8 cellular contexts compared by ENCODE assay signal in genomic region chr2:176088048-176088936, GRCh38. TPM values are rescaled to one million over a fixed set of nuclear protein-coding genes. Genes with fewer than 3 reads are reported as not detected.
DNase-seq lines count a peak whose midpoint lies in the region; ATAC-seq, FAIRE-seq and TF ChIP-seq lines count a peak whose summit lies in the region.

No MANE protein-coding gene starts in this region.

- WGBS in H1 (ENCODE audit: extremely low coverage in 1 of 2, insufficient coverage in 1 of 2, insufficient read length in 1 of 2, insufficient replicate concordance in 2 of 2, low coverage in 1 of 2, low lambda C conversion rate in 2 of 2, missing lambda C conversion rate in 1 of 2), 2 experiments, result 2% methylated on average over 45 of the region's 49 CpGs; no CpG with 5 or more reads in 1 of the 2 experiments

- no peak overlapping the region for H3K4ac ChIP-seq in H1 (replicated peaks; ENCODE audit: insufficient read length, low read depth, low read length)

- POLR2A ChIA-PET in H1 (lab: Charles Lee; ENCODE audit: partially characterized antibody), result interaction anchor here (1.3 kb wide), 1 partner anchor 67 kb away, joined by 3 read pairs; no protein-coding TSS in a partner anchor
- POLR2A ChIA-PET in activated CD4-positive, alpha-beta T cell treated with anti-CD3 and anti-CD28 coated beads, Interleukin-2, amount 10 ng/mL, durations not matched to agents 7 days and 5 days (lab: Charles Lee), result no interaction called here

- H3K14ac ChIP-seq in H1 (ENCODE audit: insufficient read length), result no peak overlapping the region

- H3K27ac ChIP-seq in H1 (ENCODE audit: low read depth, low read length), result no peak overlapping the region
- H3K27ac ChIP-seq in upper lobe of right lung, result no peak overlapping the region

- H4K5ac ChIP-seq in H1 (ENCODE audit: insufficient read length, low read depth, low read length), result no peak overlapping the region

- H3K9ac ChIP-seq in H1 (replicated peaks in 1 of 4; ENCODE audit: extremely low read depth in 1 of 4, low read depth in 3 of 4, low read length in 3 of 4), result no peak overlapping the region

- no peak overlapping the region for H4K91ac ChIP-seq in H1 (replicated peaks; ENCODE audit: insufficient read length, low read length)

- peak overlapping the region in 3 of 4 experiments; percentile 28 to 55 (median 34); a peak in 5 of 8 replicates for H3K4me3 ChIP-seq in H1 (ENCODE audit: extremely low read depth in 1 of 4, insufficient read depth in 2 of 4, low read depth in 3 of 4, low read length in 4 of 4)
- H3K4me3 ChIP-seq in upper lobe of right lung, result no peak overlapping the region

- H3K23me2 ChIP-seq in H1 (ENCODE audit: low read depth, low read length), result peaks cover 2% of the 10 kb centered on the region; the same call in 1 of the 2 replicates

- H2BK20ac ChIP-seq in H1 (ENCODE audit: low read length), result no peak overlapping the region

- no peak overlapping the region for H3K56ac ChIP-seq in H1 (replicated peaks; ENCODE audit: insufficient read length, low read depth, low read length)

- peak; percentile 35 to 61 for DNase-seq in NCI-H446 (lab: John Stamatoyannopoulos, UW)
- no peak for DNase-seq in NCI-H446 treated with DMSO at 0.1 percent for 48 hours (lab: John Stamatoyannopoulos, UW)
- peak; percentile 28 for DNase-seq in HPDE6-E6E7 (ENCODE audit: extremely low spot score)
- DNase-seq in RPMI8226, result peak; percentile 43
- peak in 1 of 2 experiments; percentile 80 for DNase-seq in H1 (ENCODE audit: low read depth in 1 of 2, low spot score in 2 of 2)
- peak in 1 of 2 experiments; percentile 74 for DNase-seq in mesothelial cell of epicardium (ENCODE audit: low spot score in 2 of 2, unreplicated experiment in 2 of 2)
- peak; percentile 79 for DNase-seq in upper lobe of right lung
- no peak for DNase-seq in activated CD4-positive, alpha-beta T cell treated with anti-CD3 and anti-CD28 coated beads, Interleukin-2, amount 10 ng/mL, durations not matched to agents 7 days and 5 days

- TF ChIP-seq EP300 in H1 (IDR thresholded peaks at IDR 0.05; ENCODE audit: borderline replicate concordance in 1 of 2, low read depth in 2 of 2, low read length in 2 of 2), result no peak

- peak in 2 of 3 experiments; percentile 42 to 64; a peak in 3 of 4 replicates for TF ChIP-seq CTCF in H1 (IDR thresholded peaks at IDR 0.05; ENCODE audit: control extremely low read depth in 1 of 3, insufficient read depth in 1 of 3, low read depth in 1 of 3, low read length in 3 of 3)
- TF ChIP-seq CTCF in mesothelial cell of epicardium (IDR thresholded peaks at IDR 0.05; ENCODE audit: unreplicated experiment), result peak; percentile 52
- TF ChIP-seq CTCF in upper lobe of right lung (IDR thresholded peaks at IDR 0.05), result peak; percentile 79

- no peak overlapping the region for H3K23ac ChIP-seq in H1 (ENCODE audit: insufficient read length)

- TF ChIP-seq POLR2A in H1 (IDR thresholded peaks at IDR 0.05; ENCODE audit: control extremely low read depth in 1 of 2, low read depth in 2 of 2, low read length in 2 of 2), result no peak

- H3K9me3 Mint-ChIP-seq in mesothelial cell of epicardium, result no peaks in the 10 kb centered on the region
- no peaks in the 10 kb centered on the region for H3K9me3 Mint-ChIP-seq in activated CD4-positive, alpha-beta T cell treated with anti-CD3 and anti-CD28 coated beads, Interleukin-2, amount 10 ng/mL, durations not matched to agents 7 days and 5 days

- no peak overlapping the region for H2BK120ac ChIP-seq in H1 (replicated peaks; ENCODE audit: low read depth, low read length)

- CTCF ChIA-PET in H1 (lab: Charles Lee; ENCODE audit: partially characterized antibody), result interaction anchor here (0.7 to 2.7 kb wide), 22 partner anchors 9 to 724 kb away, joined by 3 to 15 read pairs (median 3); partner anchors contain the start of gene LNPK
- CTCF ChIA-PET in activated CD4-positive, alpha-beta T cell treated with anti-CD3 and anti-CD28 coated beads, Interleukin-2, amount 10 ng/mL, durations not matched to agents 7 days and 5 days (lab: Charles Lee), result interaction anchor here (1.6 kb wide), 1 partner anchor 10 kb away, joined by 6 read pairs; no protein-coding TSS in a partner anchor

- H3K27ac Mint-ChIP-seq in mesothelial cell of epicardium, result no peak overlapping the region
- no peak overlapping the region for H3K27ac Mint-ChIP-seq in activated CD4-positive, alpha-beta T cell treated with anti-CD3 and anti-CD28 coated beads, Interleukin-2, amount 10 ng/mL, durations not matched to agents 7 days and 5 days

- H3K9me3 ChIP-seq in H1 (ENCODE audit: insufficient read depth in 2 of 2, low read depth in 1 of 2, low read length in 1 of 2) (no peaks in the 10 kb centered on the region; a peak in 1 of 4 replicates), upper lobe of right lung (no peaks in the 10 kb centered on the region)

- no peaks in the 10 kb centered on the region for H3K79me1 ChIP-seq in H1 (ENCODE audit: low read depth, low read length)

- H4K8ac ChIP-seq in H1 (ENCODE audit: extremely low read depth, insufficient read depth, low read length), result peak overlapping the region; percentile 51; the same call in 1 of the 2 replicates

- H3K36me3 Mint-ChIP-seq in mesothelial cell of epicardium, result no peaks in the 10 kb centered on the region
- H3K36me3 Mint-ChIP-seq in activated CD4-positive, alpha-beta T cell treated with anti-CD3 and anti-CD28 coated beads, Interleukin-2, amount 10 ng/mL, durations not matched to agents 7 days and 5 days (ENCODE audit: low read depth), result peaks cover 3% of the 10 kb centered on the region

- peaks cover 94% of the 10 kb centered on the region for H3K27me3 Mint-ChIP-seq in mesothelial cell of epicardium (ENCODE audit: low read depth)
- peaks cover 89% of the 10 kb centered on the region for H3K27me3 Mint-ChIP-seq in activated CD4-positive, alpha-beta T cell treated with anti-CD3 and anti-CD28 coated beads, Interleukin-2, amount 10 ng/mL, durations not matched to agents 7 days and 5 days

- H3K36me3 ChIP-seq in H1 (ENCODE audit: control insufficient read depth in 2 of 4, insufficient read depth in 4 of 4, low read length in 3 of 4) (peaks cover 0 to 5% (median 0%) of the 10 kb centered on the region in 4 experiments; a peak in 1 of 8 replicates), upper lobe of right lung (no peaks in the 10 kb centered on the region)

- peak overlapping the region; percentile 83 for H3K4me3 Mint-ChIP-seq in mesothelial cell of epicardium
- no peak overlapping the region for H3K4me3 Mint-ChIP-seq in activated CD4-positive, alpha-beta T cell treated with anti-CD3 and anti-CD28 coated beads, Interleukin-2, amount 10 ng/mL, durations not matched to agents 7 days and 5 days

- ATAC-seq in upper lobe of right lung, result peak; percentile 81

- H3K4me1 ChIP-seq in H1 (replicated peaks in 1 of 4; ENCODE audit: control insufficient read depth in 3 of 4, insufficient read depth in 4 of 4, low read length in 3 of 4) (peaks cover 0 to 15% (median 8%) of the 10 kb centered on the region in 4 experiments; a peak in 6 of 7 replicates), upper lobe of right lung (peaks cover 18% of the 10 kb centered on the region)

- H3K18ac ChIP-seq in H1 (ENCODE audit: extremely low read depth, low read length), result no peak overlapping the region

- no peak overlapping the region for H2BK15ac ChIP-seq in H1 (ENCODE audit: low read length)

- H3K4me1 Mint-ChIP-seq in mesothelial cell of epicardium, result peaks cover 16% of the 10 kb centered on the region
- peaks cover 4% of the 10 kb centered on the region for H3K4me1 Mint-ChIP-seq in activated CD4-positive, alpha-beta T cell treated with anti-CD3 and anti-CD28 coated beads, Interleukin-2, amount 10 ng/mL, durations not matched to agents 7 days and 5 days

- H3K4me2 ChIP-seq in H1 (ENCODE audit: insufficient read depth in 1 of 2, low read depth in 2 of 2, low read length in 2 of 2), result peak overlapping the region; percentile 16 to 67

- FAIRE-seq in H1 (lab: Jason Lieb, UNC), result peak; percentile 60

- H2AK5ac ChIP-seq in H1 (ENCODE audit: low read depth, low read length), result no peak overlapping the region

- no peak overlapping the region for H2AFZ ChIP-seq in H1 (ENCODE audit: low read length)

- intact Hi-C loops in upper lobe of right lung (cut with DNase I), result no loop called here

- peak; percentile 48 to 61 for TF ChIP-seq RAD21 in H1 (IDR thresholded peaks at IDR 0.05 in 1 of 2, conservative IDR thresholded peaks at IDR 0.05 in 1 of 2; ENCODE audit: low read depth in 2 of 2, low read length in 2 of 2)

- H2BK12ac ChIP-seq in H1 (ENCODE audit: low read depth, low read length), result no peak overlapping the region; the same call in none of the 2 replicates

- H3K27me3 ChIP-seq in H1 (replicated peaks in 1 of 4; ENCODE audit: control insufficient read depth in 3 of 4, extremely low read depth in 1 of 4, insufficient read depth in 3 of 4, low read length in 3 of 4) (peaks cover 94 to 100% (median 99%) of the 10 kb centered on the region in 4 experiments), upper lobe of right lung (peaks cover 100% of the 10 kb centered on the region)

- H4K20me1 ChIP-seq in H1 (replicated peaks in 1 of 2; ENCODE audit: control insufficient read depth in 1 of 2, insufficient read depth in 2 of 2, low read length in 2 of 2), result peaks cover 12 to 40% of the 10 kb centered on the region in 2 experiments

- H2BK5ac ChIP-seq in H1 (ENCODE audit: low read depth, low read length), result no peak overlapping the region; the same call in 1 of the 2 replicates

- no peaks in the 10 kb centered on the region for H3K79me2 ChIP-seq in H1 (ENCODE audit: control insufficient read depth in 1 of 2, insufficient read depth in 2 of 2, low read length in 2 of 2)

RNA-seq across cellular contexts. Expression of gene HOXD13, which starts 4.2 kb away (rescaled TPM):
- total RNA-seq in H1 (2021; fragmentation: NEBNext Ultra II Directional; extraction: Animal tissue kit (Norgen Biotek cat#: 25700)), result not detected in 2 replicates
- not detected in 2 replicates for polyA plus RNA-seq in H1 (2011; rRNA removed)
- polyA plus RNA-seq in H1 (2011; cell fraction: cytosol; rRNA removed), result not detected
- not detected for polyA plus RNA-seq in H1 (2011; cell fraction: nucleus; rRNA removed)
- polyA plus RNA-seq in H1 (2012, experiment 1 of 2), result not detected in 4 replicates
- not detected for polyA plus RNA-seq in H1 (2012, experiment 2 of 2)
- polyA plus RNA-seq in H1 (2013, experiment 1 of 2), result 0.04 TPM
- polyA plus RNA-seq in H1 (2013, experiment 2 of 2), result not detected
- polyA minus RNA-seq in H1 (2011; rRNA and poly(A)+ RNA removed), result not detected in 2 replicates
- polyA minus RNA-seq in H1 (2011; cell fraction: cytosol; rRNA and poly(A)+ RNA removed), result not detected
- not detected for polyA minus RNA-seq in H1 (2011; cell fraction: nucleus; rRNA and poly(A)+ RNA removed)
- total RNA-seq in mesothelial cell of epicardium, result 0.49 to 0.63 TPM (median 0.56 TPM) in 3 replicates
- total RNA-seq in upper lobe of right lung, result not detected
- total RNA-seq in activated CD4-positive, alpha-beta T cell treated with anti-CD3 and anti-CD28 coated beads, Interleukin-2, amount 10 ng/mL, durations not matched to agents 7 days and 5 days, result not detected

RNA-seq across cellular contexts. Expression of gene EVX2, which starts 4.5 kb away (rescaled TPM):
- not detected in 2 replicates for total RNA-seq in H1 (2021; fragmentation: NEBNext Ultra II Directional; extraction: Animal tissue kit (Norgen Biotek cat#: 25700))
- not detected in 2 replicates for polyA plus RNA-seq in H1 (2011; rRNA removed)
- not detected for polyA plus RNA-seq in H1 (2011; cell fraction: cytosol; rRNA removed)
- polyA plus RNA-seq in H1 (2011; cell fraction: nucleus; rRNA removed), result 0.03 TPM
- not detected in 4 replicates for polyA plus RNA-seq in H1 (2012, experiment 1 of 2)
- polyA plus RNA-seq in H1 (2012, experiment 2 of 2), result 0.03 TPM
- polyA plus RNA-seq in H1 (2013, experiment 1 of 2), result not detected
- not detected for polyA plus RNA-seq in H1 (2013, experiment 2 of 2)
- polyA minus RNA-seq in H1 (2011; rRNA and poly(A)+ RNA removed), result not detected in 2 replicates
- polyA minus RNA-seq in H1 (2011; cell fraction: cytosol; rRNA and poly(A)+ RNA removed), result not detected
- polyA minus RNA-seq in H1 (2011; cell fraction: nucleus; rRNA and poly(A)+ RNA removed), result not detected
- total RNA-seq in mesothelial cell of epicardium (0.07 to 0.09 TPM in 2 of 3 replicates, not detected in the other), upper lobe of right lung (not detected)
- total RNA-seq in activated CD4-positive, alpha-beta T cell treated with anti-CD3 and anti-CD28 coated beads, Interleukin-2, amount 10 ng/mL, durations not matched to agents 7 days and 5 days, result not detected

RNA-seq across cellular contexts. Expression of gene HOXD12, which starts 11.3 kb away (rescaled TPM):
- total RNA-seq in H1 (2021; fragmentation: NEBNext Ultra II Directional; extraction: Animal tissue kit (Norgen Biotek cat#: 25700)), result not detected in 2 replicates
- polyA plus RNA-seq in H1 (2011; rRNA removed), result not detected in 2 replicates
- polyA plus RNA-seq in H1 (2011; cell fraction: cytosol; rRNA removed), result not detected
- polyA plus RNA-seq in H1 (2011; cell fraction: nucleus; rRNA removed), result not detected
- polyA plus RNA-seq in H1 (2012, experiment 1 of 2), result not detected in 4 replicates
- not detected for polyA plus RNA-seq in H1 (2012, experiment 2 of 2)
- polyA plus RNA-seq in H1 (2013, experiment 1 of 2), result not detected
- not detected for polyA plus RNA-seq in H1 (2013, experiment 2 of 2)
- not detected in 2 replicates for polyA minus RNA-seq in H1 (2011; rRNA and poly(A)+ RNA removed)
- polyA minus RNA-seq in H1 (2011; cell fraction: cytosol; rRNA and poly(A)+ RNA removed), result not detected
- polyA minus RNA-seq in H1 (2011; cell fraction: nucleus; rRNA and poly(A)+ RNA removed), result not detected
- total RNA-seq in mesothelial cell of epicardium, result 0.27 to 0.40 TPM (median 0.27 TPM) in 3 replicates
- not detected for total RNA-seq in upper lobe of right lung
- not detected for total RNA-seq in activated CD4-positive, alpha-beta T cell treated with anti-CD3 and anti-CD28 coated beads, Interleukin-2, amount 10 ng/mL, durations not matched to agents 7 days and 5 days

RNA-seq across cellular contexts. Expression of gene HOXD11, which starts 18.8 kb away (rescaled TPM):
- total RNA-seq in H1 (2021; fragmentation: NEBNext Ultra II Directional; extraction: Animal tissue kit (Norgen Biotek cat#: 25700)), result not detected in 2 replicates
- polyA plus RNA-seq in H1 (2011; rRNA removed), result not detected in 2 replicates
- not detected for polyA plus RNA-seq in H1 (2011; cell fraction: cytosol; rRNA removed)
- not detected for polyA plus RNA-seq in H1 (2011; cell fraction: nucleus; rRNA removed)
- polyA plus RNA-seq in H1 (2012, experiment 1 of 2), result not detected in 4 replicates
- not detected for polyA plus RNA-seq in H1 (2012, experiment 2 of 2)
- polyA plus RNA-seq in H1 (2013, experiment 1 of 2), result not detected
- polyA plus RNA-seq in H1 (2013, experiment 2 of 2), result not detected
- not detected in 2 replicates for polyA minus RNA-seq in H1 (2011; rRNA and poly(A)+ RNA removed)
- polyA minus RNA-seq in H1 (2011; cell fraction: cytosol; rRNA and poly(A)+ RNA removed), result not detected
- polyA minus RNA-seq in H1 (2011; cell fraction: nucleus; rRNA and poly(A)+ RNA removed), result not detected
- total RNA-seq in mesothelial cell of epicardium (1.9 to 3.0 TPM (median 2.2 TPM) in 3 replicates), upper lobe of right lung (not detected)
- total RNA-seq in activated CD4-positive, alpha-beta T cell treated with anti-CD3 and anti-CD28 coated beads, Interleukin-2, amount 10 ng/mL, durations not matched to agents 7 days and 5 days, result not detected

RNA-seq across cellular contexts. Expression of gene HOXD10, which starts 28.3 kb away (rescaled TPM):
- total RNA-seq in H1 (2021; fragmentation: NEBNext Ultra II Directional; extraction: Animal tissue kit (Norgen Biotek cat#: 25700)), result not detected in 2 replicates
- not detected in 2 replicates for polyA plus RNA-seq in H1 (2011; rRNA removed)
- polyA plus RNA-seq in H1 (2011; cell fraction: cytosol; rRNA removed), result not detected
- not detected for polyA plus RNA-seq in H1 (2011; cell fraction: nucleus; rRNA removed)
- polyA plus RNA-seq in H1 (2012, experiment 1 of 2), result not detected in 4 replicates
- not detected for polyA plus RNA-seq in H1 (2012, experiment 2 of 2)
- not detected for polyA plus RNA-seq in H1 (2013, experiment 1 of 2)
- polyA plus RNA-seq in H1 (2013, experiment 2 of 2), result not detected
- polyA minus RNA-seq in H1 (2011; rRNA and poly(A)+ RNA removed), result not detected in 2 replicates
- not detected for polyA minus RNA-seq in H1 (2011; cell fraction: cytosol; rRNA and poly(A)+ RNA removed)
- not detected for polyA minus RNA-seq in H1 (2011; cell fraction: nucleus; rRNA and poly(A)+ RNA removed)
- total RNA-seq in mesothelial cell of epicardium (3.2 to 4.1 TPM (median 3.9 TPM) in 3 replicates), upper lobe of right lung (0.55 TPM)
- total RNA-seq in activated CD4-positive, alpha-beta T cell treated with anti-CD3 and anti-CD28 coated beads, Interleukin-2, amount 10 ng/mL, durations not matched to agents 7 days and 5 days, result not detected

Comparison
In these comparisons a context has a peak if more than half of its experiments do, and no peak if none do; other contexts are left out.
1. DNase-seq: peak in NCI-H446 (2 of 2), HPDE6-E6E7 (single experiment), RPMI8226 (single experiment) and upper lobe of right lung (single experiment); none in NCI-H446 treated with DMSO at 0.1 percent for 48 hours (single experiment) and activated CD4-positive, alpha-beta T cell treated with anti-CD3 and anti-CD28 coated beads, Interleukin-2, amount 10 ng/mL, durations not matched to agents 7 days and 5 days (single experiment).
2. Peak in every context shown above with its lines, with median percentiles within 50 percentile points of each other: CTCF ChIP-seq.